8 cellular contexts compared by ENCODE assay signal in the genomic region with DNA sequence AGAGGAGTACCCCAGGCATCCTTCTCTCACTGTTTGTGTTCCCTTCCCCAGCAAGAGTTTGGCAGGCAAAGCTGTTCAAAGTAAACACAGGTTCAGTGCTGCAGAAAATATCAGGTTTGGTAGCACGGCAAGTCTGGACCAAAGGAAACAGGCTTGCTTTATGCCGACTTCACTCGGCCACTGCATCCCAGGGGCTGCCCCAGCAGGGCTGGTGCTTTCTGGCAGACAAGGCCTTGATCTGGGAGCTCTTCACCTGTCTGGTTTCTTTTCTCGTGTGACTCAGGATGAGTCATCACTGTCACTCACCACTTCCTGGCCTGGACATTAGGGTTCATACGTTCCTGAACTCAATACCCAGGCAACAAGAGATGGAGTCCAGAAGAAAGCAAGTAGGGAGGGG. TPM values are rescaled to one million over a fixed set of nuclear protein-coding genes. Genes with fewer than 3 reads are reported as not detected.
A peak's percentile ranks its signal among the peaks of the same experiment; 100 is the strongest.
DNase-seq lines count a peak whose midpoint lies in the region; ATAC-seq and TF ChIP-seq lines count a peak whose summit lies in the region.

No MANE protein-coding gene starts in this region.

- no peaks in the 10 kb centered on the region for H3K27me3 ChIP-seq in Panc1 (ENCODE audit: control insufficient read depth, insufficient read depth, low read length)

- H3K36me3 ChIP-seq in Panc1 (ENCODE audit: control insufficient read depth, insufficient read depth, low read length), result no peaks in the 10 kb centered on the region

- in situ Hi-C loops in Panc1 (cut with HindIII; ENCODE audit: low pct_unique_long_range_greater_than_20kb, low sequenced_read_pairs), result no loop called here

- no peaks in the 10 kb centered on the region for H3K9me3 ChIP-seq in Panc1 (ENCODE audit: control insufficient read depth, insufficient read depth, low read depth, low read length)

- TF ChIP-seq CTCF in Panc1 (IDR thresholded peaks at IDR 0.05), result no peak
- no peak for TF ChIP-seq CTCF in fibroblast of villous mesenchyme (IDR thresholded peaks at IDR 0.05; ENCODE audit: insufficient read depth, low read depth, low read length)

- intact Hi-C loops in Panc1 (cut with micrococcal nuclease; ENCODE audit: unreplicated experiment), result no loop called here

- no TSS peak for BruUV-seq in Panc1 (replicated peaks; lab: Mats Ljungman, UMichigan)

- DNase-seq in A172 (ENCODE audit: low spot score) (peak; percentile 96), Panc1 (ENCODE audit: low read depth, low spot score) (peak; percentile 75), fibroblast of villous mesenchyme (ENCODE audit: low read depth) (peak; percentile 38), KG1 (lab: John Stamatoyannopoulos, UW) (no peak), middle frontal gyrus (ENCODE audit: extremely low spot score, low spot score) (no peak), retina (no peak)

- CTCF ChIA-PET in Panc1 (lab: Charles Lee), result interaction anchor here (0.9 kb wide), 1 partner anchor 82 kb away, joined by 3 read pairs; no protein-coding TSS in a partner anchor

- H3K27ac ChIP-seq in Panc1 (ENCODE audit: low read length), result peak overlapping the region; percentile 57; the same call in 1 of the 2 replicates

- peak; percentile 100 for ATAC-seq in GM18520 (IDR thresholded peaks at IDR 0.05; ENCODE audit: unreplicated experiment)
- ATAC-seq in HG02870 (IDR thresholded peaks at IDR 0.05; ENCODE audit: unreplicated experiment), result peak; percentile 100
- peak; percentile 93 for ATAC-seq in Panc1

- H3K4me3 ChIP-seq in Panc1 (ENCODE audit: low read depth in 2 of 2, low read length in 2 of 2) (peak overlapping the region in 1 of 2 experiments; percentile 5; a peak in 1 of 4 replicates), fibroblast of villous mesenchyme (ENCODE audit: low read depth, low read length) (no peak overlapping the region)

- POLR2A ChIA-PET in Panc1 (lab: Charles Lee), result no interaction called here

- H3K4me1 ChIP-seq in Panc1 (ENCODE audit: control insufficient read depth, insufficient read depth, low read length), result peaks cover 7% of the 10 kb centered on the region; the same call in 1 of the 2 replicates

RNA-seq across cellular contexts. Expression of gene NAV2, which starts 52.6 kb away (rescaled TPM):
- 2.6 and 8.8 TPM in 2 replicates for total RNA-seq in A172 (2014; rRNA removed; shearing (Covaris generic))
- total RNA-seq in Panc1 (2021; ENCODE audit: unreplicated experiment) (22.7 TPM), fibroblast of villous mesenchyme (11.2 and 11.3 TPM in 2 replicates)
- polyA plus RNA-seq in Panc1 (2012; ENCODE audit: insufficient read length), result 5.9 TPM

Comparison
In these comparisons a context has a peak if more than half of its experiments do, and no peak if none do; other contexts are left out.
1. DNase-seq: peak in A172 (single experiment), Panc1 (single experiment) and fibroblast of villous mesenchyme (single experiment); none in KG1 (single experiment), middle frontal gyrus (single experiment) and retina (single experiment).
2. Peak in every context shown above with its lines, with median percentiles within 50 percentile points of each other: ATAC-seq.